In the genomic region with DNA sequence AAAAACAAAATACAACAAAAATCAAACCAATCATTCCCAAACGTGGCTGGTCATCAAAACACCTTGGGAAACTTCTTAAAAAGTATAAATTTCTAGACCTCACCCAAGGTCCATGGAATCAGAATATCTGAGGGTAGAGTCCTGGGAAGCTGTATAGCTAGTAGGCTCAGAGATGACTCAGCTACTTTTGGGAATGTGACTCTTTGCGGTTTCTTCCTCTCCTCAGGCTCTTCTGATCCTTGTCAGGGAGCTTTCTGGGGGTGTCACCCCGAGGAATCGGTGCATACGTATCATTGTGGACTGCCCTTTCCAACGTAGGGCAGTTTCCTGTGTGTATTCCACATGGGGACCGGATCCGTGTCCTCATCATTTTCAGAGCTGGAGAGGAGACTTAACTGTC, we compare ENCODE assay signal across 17 cellular contexts. TPM values are rescaled to one million over a fixed set of nuclear protein-coding genes. Genes with fewer than 3 reads are reported as not detected.
DNase-seq lines count a peak whose midpoint lies in the region; ATAC-seq and TF ChIP-seq lines count a peak whose summit lies in the region.
"Had no signal": no experiment of that assay in that cellular context is flagged by ENCODE, and none has a peak within 500 bp of the region (broad histone marks: within the 10 kb centered on the region; RNA-seq: fewer than 3 reads in every experiment).

No MANE protein-coding gene starts in this region.

- H3K4me2 ChIP-seq in neuronal stem cell (ENCODE audit: insufficient read depth, low read length, poor library complexity, severe bottlenecking), result no peak overlapping the region

- no peak overlapping the region for H3K18ac ChIP-seq in neuronal stem cell (ENCODE audit: low read length)

- H3K4ac ChIP-seq in neuronal stem cell (ENCODE audit: low read length), result no peak overlapping the region

- peak overlapping the region; percentile 65 for H3K27ac Mint-ChIP-seq in endodermal cell
- H3K27ac Mint-ChIP-seq: activated T-helper 1 cell treated with anti-CD3 and anti-CD28 coated beads, Interleukin-12 subunit alpha, Interleukin-12 subunit beta, Interleukin-2, Interleukin-4 antibody, amounts not matched to agents 30 ng/mL and 10 ng/mL and 1 ng/mL, durations not matched to agents 14 hours and 24 hours and 36 hours; nephron had no signal

- H2BK12ac ChIP-seq in neuronal stem cell (ENCODE audit: low read length), result no peak overlapping the region

- H2BK15ac ChIP-seq in neuronal stem cell (ENCODE audit: low read length), result no peak overlapping the region

- H2AK5ac ChIP-seq in neuronal stem cell (ENCODE audit: low read depth, low read length), result no peak overlapping the region

- 74 to 80% methylated on average over 8 of the region's 8 CpGs for WGBS in heart right ventricle, 2 donors
- 78 to 81% methylated on average over 8 of the region's 8 CpGs for WGBS in endodermal cell (ENCODE audit: insufficient coverage in 1 of 2, insufficient read length in 1 of 2), 2 experiments
- no CpG with 5 or more reads among the region's 8 CpGs for WGBS in neuronal stem cell (ENCODE audit: extremely low coverage in 2 of 2, insufficient read length in 2 of 2, insufficient replicate concordance in 1 of 2), 2 donors

- no peak overlapping the region for H4K91ac ChIP-seq in neuronal stem cell (ENCODE audit: low read depth, low read length, poor library complexity)

- H3K27me3 ChIP-seq in heart right ventricle, result no peaks in the 10 kb centered on the region
- H3K27me3 ChIP-seq in endodermal cell (ENCODE audit: control insufficient read depth, insufficient read depth, low read length, poor library complexity, severe bottlenecking), result no peaks in the 10 kb centered on the region
- H3K27me3 ChIP-seq in neuronal stem cell (ENCODE audit: control insufficient read depth in 3 of 3, insufficient read depth in 3 of 3, low read depth in 1 of 3, low read length in 3 of 3), result no peaks in the 10 kb centered on the region
- H3K27me3 ChIP-seq: SJCRH30 had no signal

- peaks cover 22% of the 10 kb centered on the region for H3K36me3 Mint-ChIP-seq in endodermal cell (ENCODE audit: low read depth)

- no peak overlapping the region for H2BK120ac ChIP-seq in neuronal stem cell (ENCODE audit: low read depth, low read length)

- no peaks in the 10 kb centered on the region for H3K9me3 Mint-ChIP-seq in endodermal cell
- H3K9me3 Mint-ChIP-seq: activated T-helper 1 cell treated with anti-CD3 and anti-CD28 coated beads, Interleukin-12 subunit alpha, Interleukin-12 subunit beta, Interleukin-2, Interleukin-4 antibody, amounts not matched to agents 30 ng/mL and 10 ng/mL and 1 ng/mL, durations not matched to agents 14 hours and 24 hours and 36 hours; nephron had no signal

- H3K4me1 Mint-ChIP-seq in endodermal cell, result peaks cover 19% of the 10 kb centered on the region

- H3K14ac ChIP-seq in neuronal stem cell (ENCODE audit: low read length), result no peak overlapping the region

- H3K9ac ChIP-seq in endodermal cell (ENCODE audit: extremely low read depth, low read length, poor library complexity, severe bottlenecking) (no peak overlapping the region), neuronal stem cell (ENCODE audit: low read depth, low read length, poor library complexity) (no peak overlapping the region)

- no peak overlapping the region for H2BK5ac ChIP-seq in neuronal stem cell (ENCODE audit: low read length)

- H3K79me1 ChIP-seq in neuronal stem cell (ENCODE audit: low read depth, low read length), result no peaks in the 10 kb centered on the region

- no peak overlapping the region for H3K4me3 Mint-ChIP-seq in endodermal cell
- H3K4me3 Mint-ChIP-seq: activated T-helper 1 cell treated with anti-CD3 and anti-CD28 coated beads, Interleukin-12 subunit alpha, Interleukin-12 subunit beta, Interleukin-2, Interleukin-4 antibody, amounts not matched to agents 30 ng/mL and 10 ng/mL and 1 ng/mL, durations not matched to agents 14 hours and 24 hours and 36 hours; nephron had no signal

- no peaks in the 10 kb centered on the region for H3K27me3 Mint-ChIP-seq in endodermal cell (ENCODE audit: insufficient read depth)

- TF ChIP-seq CTCF in heart right ventricle (IDR thresholded peaks at IDR 0.05), result no peak
- no peak for TF ChIP-seq CTCF in endodermal cell (conservative IDR thresholded peaks at IDR 0.05)

- H3K4me3 ChIP-seq in heart right ventricle, result no peak overlapping the region
- no peak overlapping the region for H3K4me3 ChIP-seq in endodermal cell (ENCODE audit: low read length)
- H3K4me3 ChIP-seq in neuronal stem cell (ENCODE audit: low read length in 2 of 2), result no peak overlapping the region
- H3K4me3 ChIP-seq: SJCRH30 had no signal

- intact Hi-C loops in heart right ventricle (cut with DNase I) (no loop called here), cardiac septum (cut with DNase I) (no loop called here)

- H2AFZ ChIP-seq in neuronal stem cell (ENCODE audit: low read length), result peak overlapping the region; percentile 12

- H3K23ac ChIP-seq in neuronal stem cell (ENCODE audit: low read depth, low read length, poor library complexity), result no peak overlapping the region

- peaks cover 0 to 85% (median 22%) of the 10 kb centered on the region in 9 donors for H3K36me3 ChIP-seq in heart right ventricle
- H3K36me3 ChIP-seq in endodermal cell (ENCODE audit: control insufficient read depth, insufficient read depth, low read length), result peaks cover 32% of the 10 kb centered on the region
- peaks cover 0 to 8% of the 10 kb centered on the region in 2 donors for H3K36me3 ChIP-seq in neuronal stem cell (replicated peaks in 1 of 2; ENCODE audit: control insufficient read depth in 2 of 2, insufficient read depth in 2 of 2, low read length in 2 of 2)
- H3K36me3 ChIP-seq: SJCRH30 had no signal

- no peaks in the 10 kb centered on the region for H3K9me3 ChIP-seq in heart right ventricle
- H3K9me3 ChIP-seq in endodermal cell (ENCODE audit: control insufficient read depth, low read length), result no peaks in the 10 kb centered on the region
- H3K9me3 ChIP-seq in neuronal stem cell (replicated peaks in 1 of 2; ENCODE audit: control insufficient read depth in 2 of 2, insufficient read depth in 1 of 2, low read depth in 1 of 2, low read length in 2 of 2), result no peaks in the 10 kb centered on the region
- H3K9me3 ChIP-seq: SJCRH30 had no signal

- no peak for DNase-seq in heart right ventricle
- DNase-seq in cardiac septum (ENCODE audit: low spot score), result no peak
- no peak for DNase-seq in endodermal cell
- DNase-seq in neuronal stem cell (ENCODE audit: low spot score), result no peak
- DNase-seq in NCI-H2171 treated with DMSO at 0.1 percent for 48 hours (lab: John Stamatoyannopoulos, UW), result no peak
- DNase-seq in GDM1 (lab: John Stamatoyannopoulos, UW), result no peak
- DNase-seq in GOT3 (lab: John Stamatoyannopoulos, UW), result no peak
- DNase-seq: ACHN; activated CD4-positive, alpha-beta T cell treated with anti-CD3 and anti-CD28 coated beads for 1 hour; DMS79; NCI-H524; SJCRH30; stimulated activated CD4-positive, alpha-beta T cell treated with anti-CD3 and anti-CD28 coated beads, Interleukin-1b, Interleukin-23, amount 100 ng/mL, for 48 hours; stimulated activated naive CD4-positive, alpha-beta T cell had no signal

- H3K4me1 ChIP-seq in heart right ventricle, result peaks cover 3 to 66% (median 48%) of the 10 kb centered on the region in 9 donors
- H3K4me1 ChIP-seq in endodermal cell (ENCODE audit: control insufficient read depth, insufficient read depth, low read length), result no peaks in the 10 kb centered on the region
- H3K4me1 ChIP-seq in neuronal stem cell (ENCODE audit: control insufficient read depth in 2 of 2, insufficient read depth in 1 of 2, low read depth in 1 of 2, low read length in 2 of 2), result peaks cover 0 to 4% of the 10 kb centered on the region in 2 donors
- H3K4me1 ChIP-seq: SJCRH30 had no signal

- ATAC-seq in heart right ventricle (peak in 4 of 8 donors; percentile 9 to 24 (median 15)), GM19455 (IDR thresholded peaks at IDR 0.05; ENCODE audit: unreplicated experiment) (no peak)

- no peak overlapping the region for H4K8ac ChIP-seq in neuronal stem cell (ENCODE audit: low read depth, low read length)

- H3K27ac ChIP-seq in heart right ventricle (peak overlapping the region in 8 of 10 donors; percentile 25 to 75 (median 52)), endodermal cell (ENCODE audit: low read depth, low read length) (no peak overlapping the region), neuronal stem cell (replicated peaks; ENCODE audit: low read length) (no peak overlapping the region)
- H3K27ac ChIP-seq: SJCRH30 had no signal

RNA-seq across cellular contexts. Expression of a gene that starts 14.8 kb away (rescaled TPM):
- total RNA-seq in heart right ventricle (10 to 100 TPM; 12.3 to 28.0 (median 17.3) TPM), cardiac septum (13.4 TPM), endodermal cell (10 to 100 TPM; 15.7 to 23.1 TPM)
- 10 to 100 TPM; 15.6 to 44.0 TPM for polyA plus RNA-seq in heart right ventricle
- 17.2 TPM for polyA plus RNA-seq in endodermal cell (2013, experiment 1 of 2)
- 16.2 TPM for polyA plus RNA-seq in endodermal cell (2013, experiment 2 of 2)
- polyA plus RNA-seq in neuronal stem cell (2013, experiment 1 of 2), result 12.3 TPM
- polyA plus RNA-seq in neuronal stem cell (2013, experiment 2 of 2), result 12.4 TPM

Comparison
In these comparisons a context has a peak if more than half of its experiments do, and no peak if none do; other contexts are left out.
1. H3K27ac ChIP-seq: peak in heart right ventricle (8 of 10); none in endodermal cell (single experiment) and neuronal stem cell (single experiment).